In genomic region chr22:32897400-32897799, GRCh38 we compare ENCODE assay signal across 16 cellular contexts.
DNase-seq lines count a peak whose midpoint lies in the region; ATAC-seq and TF ChIP-seq lines count a peak whose summit lies in the region.
"Had no signal": no experiment of that assay in that cellular context is flagged by ENCODE, and none has a peak within 500 bp of the region (broad histone marks: within the 10 kb centered on the region; RNA-seq: fewer than 3 reads in every experiment).

No MANE protein-coding gene starts in this region.

- in situ Hi-C loops in brain microvascular endothelial cell (cut with HindIII; ENCODE audit: low pct_ligation_motif_present, low sequenced_read_pairs), result no loop called here

- H3K9me3 ChIP-seq in mesenchymal stem cell (ENCODE audit: control insufficient read depth, low read length), result no peaks in the 10 kb centered on the region
- H3K9me3 ChIP-seq in upper lobe of left lung, result no peaks in the 10 kb centered on the region
- H3K9me3 ChIP-seq: heart left ventricle, thyroid gland had no signal

- 80% methylated on average over 5 of the region's 5 CpGs for WGBS in mesenchymal stem cell
- whole genome bisulfite sequencing in upper lobe of left lung, 2 donors, result 80 to 90% methylated on average over 5 of the region's 5 CpGs

- intact Hi-C loops in activated CD4-positive, alpha-beta T cell treated with anti-CD3 and anti-CD28 coated beads for 36 hours (cut with DNase I, micrococcal nuclease), result no loop called here
- intact Hi-C loops in activated CD4-positive, alpha-beta T cell treated with anti-CD3 and anti-CD28 coated beads, Interleukin-2, amount 10 ng/mL, durations not matched to agents 24 days and 14 days (cut with micrococcal nuclease), result no loop called here

- ATAC-seq in activated CD4-positive, alpha-beta T cell treated with anti-CD3 and anti-CD28 coated beads for 36 hours, result peak; percentile 77
- no peak for ATAC-seq in GM21528 (IDR thresholded peaks at IDR 0.05; ENCODE audit: low FRiP score, unreplicated experiment)
- no peak for ATAC-seq in upper lobe of left lung (ENCODE audit: low FRiP score in 2 of 2)
- ATAC-seq: heart left ventricle, SK-N-SH treated with all-trans-retinoic acid at 6 μM for 48 hours had no signal

- no peak overlapping the region for H3K18ac ChIP-seq in mesenchymal stem cell (ENCODE audit: low read depth in 1 of 2, low read length in 2 of 2)

- H3K27ac ChIP-seq in brain microvascular endothelial cell (no peak overlapping the region), mesenchymal stem cell (ENCODE audit: low read length, poor library complexity, severe bottlenecking) (no peak overlapping the region), upper lobe of left lung (peak overlapping the region in 2 of 4 donors; percentile 14 to 65)
- H3K27ac ChIP-seq: heart left ventricle, parathyroid adenoma, thyroid gland had no signal

- no peak overlapping the region for H3K9ac ChIP-seq in mesenchymal stem cell (ENCODE audit: low read length)
- H3K9ac ChIP-seq: parathyroid adenoma had no signal

- H3K4me1 ChIP-seq in mesenchymal stem cell (ENCODE audit: control insufficient read depth, insufficient read depth, low read depth, low read length), result no peaks in the 10 kb centered on the region
- no peaks in the 10 kb centered on the region for H3K4me1 ChIP-seq in upper lobe of left lung
- H3K4me1 ChIP-seq: heart left ventricle, parathyroid adenoma, thyroid gland had no signal

- H3K27me3 ChIP-seq in brain microvascular endothelial cell (replicated peaks) (no peaks in the 10 kb centered on the region), mesenchymal stem cell (ENCODE audit: control insufficient read depth in 1 of 2, insufficient read depth in 1 of 2, low read length in 2 of 2) (peaks cover 0 to 62% of the 10 kb centered on the region in 2 experiments), upper lobe of left lung (no peaks in the 10 kb centered on the region)
- H3K27me3 ChIP-seq: heart left ventricle, thyroid gland had no signal

- H4K91ac ChIP-seq in mesenchymal stem cell (ENCODE audit: low read length), result no peak overlapping the region

- H3K36me3 Mint-ChIP-seq in activated CD4-positive, alpha-beta T cell treated with anti-CD3 and anti-CD28 coated beads for 36 hours (ENCODE audit: low read depth), result no peaks in the 10 kb centered on the region
- H3K36me3 Mint-ChIP-seq in activated CD4-positive, alpha-beta T cell treated with anti-CD3 and anti-CD28 coated beads, Interleukin-2, amount 10 ng/mL, durations not matched to agents 24 days and 14 days (ENCODE audit: low read depth), result no peaks in the 10 kb centered on the region
- H3K36me3 Mint-ChIP-seq: activated naive CD8-positive, alpha-beta T cell had no signal

- TF ChIP-seq EP300 in upper lobe of left lung (IDR thresholded peaks at IDR 0.05), result no peak

- CTCF ChIA-PET in activated CD4-positive, alpha-beta T cell treated with anti-CD3 and anti-CD28 coated beads for 36 hours (lab: Charles Lee), result interaction anchor here (1.1 kb wide), 1 partner anchor 14 kb away, joined by 4 read pairs; no protein-coding TSS in a partner anchor

- no peak overlapping the region for H2AFZ ChIP-seq in mesenchymal stem cell (ENCODE audit: low read depth, low read length)
- H2AFZ ChIP-seq: parathyroid adenoma had no signal

- H2BK5ac ChIP-seq in mesenchymal stem cell (ENCODE audit: low read depth, low read length, poor library complexity, severe bottlenecking), result no peak overlapping the region

- no peak for TF ChIP-seq CTCF in brain microvascular endothelial cell (IDR thresholded peaks at IDR 0.05; ENCODE audit: low read depth, low read length, missing control alignments)
- TF ChIP-seq CTCF in upper lobe of left lung (IDR thresholded peaks at IDR 0.05), result no peak

- POLR2A ChIA-PET in activated CD4-positive, alpha-beta T cell treated with anti-CD3 and anti-CD28 coated beads for 36 hours (lab: Charles Lee), result interaction anchor here (0.6 kb wide), 1 partner anchor 37 kb away, joined by 3 read pairs; no protein-coding TSS in a partner anchor

- H3K14ac ChIP-seq in mesenchymal stem cell (ENCODE audit: low read length in 2 of 2), result no peak overlapping the region

- no peak overlapping the region for H3K27ac Mint-ChIP-seq in activated CD4-positive, alpha-beta T cell treated with anti-CD3 and anti-CD28 coated beads for 36 hours
- H3K27ac Mint-ChIP-seq in activated CD4-positive, alpha-beta T cell treated with anti-CD3 and anti-CD28 coated beads, Interleukin-2, amount 10 ng/mL, durations not matched to agents 24 days and 14 days, result no peak overlapping the region
- H3K27ac Mint-ChIP-seq: activated naive CD8-positive, alpha-beta T cell had no signal

- no peak overlapping the region for H2BK12ac ChIP-seq in mesenchymal stem cell (ENCODE audit: low read length in 2 of 2)

- H3K4ac ChIP-seq in mesenchymal stem cell (ENCODE audit: low read depth in 1 of 2, low read length in 2 of 2), result no peak overlapping the region

- no peak overlapping the region for H3K4me2 ChIP-seq in mesenchymal stem cell (ENCODE audit: low read length, poor library complexity, severe bottlenecking)

- H3K4me1 Mint-ChIP-seq in activated CD4-positive, alpha-beta T cell treated with anti-CD3 and anti-CD28 coated beads for 36 hours, result no peaks in the 10 kb centered on the region
- H3K4me1 Mint-ChIP-seq in activated CD4-positive, alpha-beta T cell treated with anti-CD3 and anti-CD28 coated beads, Interleukin-2, amount 10 ng/mL, durations not matched to agents 24 days and 14 days, result no peaks in the 10 kb centered on the region

- H3K4me3 Mint-ChIP-seq in activated CD4-positive, alpha-beta T cell treated with anti-CD3 and anti-CD28 coated beads for 36 hours, result no peak overlapping the region
- no peak overlapping the region for H3K4me3 Mint-ChIP-seq in activated CD4-positive, alpha-beta T cell treated with anti-CD3 and anti-CD28 coated beads, Interleukin-2, amount 10 ng/mL, durations not matched to agents 24 days and 14 days
- H3K4me3 Mint-ChIP-seq: activated naive CD8-positive, alpha-beta T cell had no signal

- H3K4me3 ChIP-seq in brain microvascular endothelial cell (ENCODE audit: low read depth, low read length) (no peak overlapping the region), mesenchymal stem cell (ENCODE audit: insufficient read depth in 1 of 2, low read depth in 1 of 2, low read length in 2 of 2) (no peak overlapping the region), upper lobe of left lung (no peak overlapping the region)
- H3K4me3 ChIP-seq: heart left ventricle, thyroid gland had no signal

- peaks cover 5% of the 10 kb centered on the region for H3K27me3 Mint-ChIP-seq in activated CD4-positive, alpha-beta T cell treated with anti-CD3 and anti-CD28 coated beads for 36 hours
- no peaks in the 10 kb centered on the region for H3K27me3 Mint-ChIP-seq in activated CD4-positive, alpha-beta T cell treated with anti-CD3 and anti-CD28 coated beads, Interleukin-2, amount 10 ng/mL, durations not matched to agents 24 days and 14 days
- H3K27me3 Mint-ChIP-seq: activated naive CD8-positive, alpha-beta T cell had no signal

- no peaks in the 10 kb centered on the region for H3K79me1 ChIP-seq in mesenchymal stem cell (replicated peaks; ENCODE audit: low read length, poor library complexity, severe bottlenecking)

- H2BK15ac ChIP-seq in mesenchymal stem cell (ENCODE audit: low read depth, poor library complexity, severe bottlenecking), result no peak overlapping the region

- no peak overlapping the region for H2BK120ac ChIP-seq in mesenchymal stem cell (ENCODE audit: low read depth, low read length)

- H3K23ac ChIP-seq in mesenchymal stem cell (ENCODE audit: low read length in 2 of 2), result no peak overlapping the region

- no peak for TF ChIP-seq POLR2A in upper lobe of left lung (IDR thresholded peaks at IDR 0.05)

- H3K36me3 ChIP-seq in brain microvascular endothelial cell (replicated peaks), result no peaks in the 10 kb centered on the region
- no peaks in the 10 kb centered on the region for H3K36me3 ChIP-seq in mesenchymal stem cell (ENCODE audit: control insufficient read depth in 1 of 2, insufficient read depth in 2 of 2, low read depth in 1 of 2, low read length in 2 of 2)
- no peaks in the 10 kb centered on the region for H3K36me3 ChIP-seq in upper lobe of left lung
- H3K36me3 ChIP-seq: heart left ventricle, thyroid gland had no signal

- DNase-seq in activated CD4-positive, alpha-beta T cell treated with anti-CD3 and anti-CD28 coated beads for 36 hours, result peak; percentile 20
- DNase-seq in activated CD4-positive, alpha-beta T cell treated with anti-CD3 and anti-CD28 coated beads, Interleukin-2, amount 10 ng/mL, durations not matched to agents 24 days and 14 days, result no peak
- DNase-seq in H4 (ENCODE audit: low spot score), result peak; percentile 69
- DNase-seq in brain microvascular endothelial cell, result peak; percentile 4
- peak; percentile 70 for DNase-seq in mesenchymal stem cell
- no peak for DNase-seq in COLO668 (lab: John Stamatoyannopoulos, UW; ENCODE audit: unreplicated experiment)
- DNase-seq in upper lobe of left lung, result no peak
- DNase-seq: COR-L47, GDM1, heart left ventricle, NCI-H1048 had no signal

- H4K8ac ChIP-seq in mesenchymal stem cell (ENCODE audit: low read length), result no peak overlapping the region

- no peak overlapping the region for H2AK5ac ChIP-seq in mesenchymal stem cell (ENCODE audit: low read length, severe bottlenecking)

- H3K9me3 Mint-ChIP-seq in activated CD4-positive, alpha-beta T cell treated with anti-CD3 and anti-CD28 coated beads for 36 hours (ENCODE audit: low read depth), result no peaks in the 10 kb centered on the region
- no peaks in the 10 kb centered on the region for H3K9me3 Mint-ChIP-seq in activated CD4-positive, alpha-beta T cell treated with anti-CD3 and anti-CD28 coated beads, Interleukin-2, amount 10 ng/mL, durations not matched to agents 24 days and 14 days

Comparison
In these comparisons a context has a peak if more than half of its experiments do, and no peak if none do; other contexts are left out.
1. DNase-seq: peak in activated CD4-positive, alpha-beta T cell treated with anti-CD3 and anti-CD28 coated beads for 36 hours (single experiment), H4 (single experiment), brain microvascular endothelial cell (single experiment) and mesenchymal stem cell (single experiment); none in activated CD4-positive, alpha-beta T cell treated with anti-CD3 and anti-CD28 coated beads, Interleukin-2, amount 10 ng/mL, durations not matched to agents 24 days and 14 days (single experiment), COLO668 (single experiment) and upper lobe of left lung (0 of 2).